2 cellular contexts compared by ENCODE assay signal in genomic region chr1:89309828-89310227, GRCh38.
TF ChIP-seq lines count a peak whose summit lies in the region.

No MANE protein-coding gene starts in this region.

TF ChIP-seq in IMR-90, 13 proteins besides CTCF, POLR2A, EP300 and RAD21:
- TF ChIP-seq NFE2L2 (IDR thresholded peaks at IDR 0.05; ENCODE audit: low read depth, low read length) (peak; percentile 76; the same call in 1 of the 2 replicates), CEBPB (IDR thresholded peaks at IDR 0.05; ENCODE audit: low read depth, low read length) (no peak)

TF ChIP-seq in K562, 482 proteins besides CTCF, POLR2A, EP300 and RAD21:
- TF ChIP-seq BHLHE40 (IDR thresholded peaks at IDR 0.05; ENCODE audit: low read length) = no peak
- peak; percentile 33; the same call in 1 of the 2 replicates for TF ChIP-seq NFE2L1 (tag; IDR thresholded peaks at IDR 0.05; ENCODE audit: borderline replicate concordance, low read depth)
- peak; percentile 61 for TF ChIP-seq NFE2 (IDR thresholded peaks at IDR 0.05; ENCODE audit: low read depth)
- TF ChIP-seq ZNF316 (IDR thresholded peaks at IDR 0.05) = peak; percentile 49; the same call in 1 of the 2 replicates
- peak; percentile 8; the same call in 1 of the 2 replicates for TF ChIP-seq C11orf30 (IDR thresholded peaks at IDR 0.05; ENCODE audit: low read depth)
- no peak for TF ChIP-seq DACH1 (IDR thresholded peaks at IDR 0.05; ENCODE audit: partially characterized antibody)
- TF ChIP-seq MAFG (tag; conservative IDR thresholded peaks at IDR 0.05) = peak; percentile 58
- TF ChIP-seq CCAR2 (IDR thresholded peaks at IDR 0.05; ENCODE audit: low read depth, low read length) = no peak
